In genomic region chr7:150377116-150377979, GRCh38 we compare ENCODE assay signal across 12 cellular contexts. TPM values are rescaled to one million over a fixed set of nuclear protein-coding genes. Genes with fewer than 3 reads are reported as not detected.
DNase-seq lines count a peak whose midpoint lies in the region; ATAC-seq and TF ChIP-seq lines count a peak whose summit lies in the region.
"Had no signal": no experiment of that assay in that cellular context is flagged by ENCODE, and none has a peak within 500 bp of the region (broad histone marks: within the 10 kb centered on the region; RNA-seq: fewer than 3 reads in every experiment).

No MANE protein-coding gene starts in this region.

- 36 to 47% (median 45%) methylated on average over 6 of the region's 6 CpGs for WGBS in spleen, 5 donors

- H3K4me3 Mint-ChIP-seq in T-helper 1 cell treated with Interleukin-12 subunit alpha and Interleukin-12 subunit beta and Interleukin-4 antibody, amounts not matched to agents 30 μg/mL and 1 μg/mL, for 36 hours, result peak overlapping the region; percentile 80

- H3K4me1 Mint-ChIP-seq in T-helper 1 cell treated with Interleukin-12 subunit alpha and Interleukin-12 subunit beta and Interleukin-4 antibody, amounts not matched to agents 30 μg/mL and 1 μg/mL, for 36 hours (ENCODE audit: low read depth), result peaks cover 39% of the 10 kb centered on the region

- H3K4me1 ChIP-seq in OCI-LY1 (ENCODE audit: insufficient read depth, low read length, severe bottlenecking), result peaks cover 64% of the 10 kb centered on the region
- peaks cover 45% of the 10 kb centered on the region for H3K4me1 ChIP-seq in iPS-18a (ENCODE audit: control insufficient read depth, low read depth, low read length)
- peaks cover 21 to 92% (median 64%) of the 10 kb centered on the region in 6 donors for H3K4me1 ChIP-seq in spleen

- intact Hi-C loops in spleen (cut with DNase I; ENCODE audit: low total_unique reads), result no loop called here

- H3K27ac ChIP-seq in OCI-LY1 (ENCODE audit: low read depth, low read length, poor library complexity, severe bottlenecking), result peak overlapping the region; percentile 73
- H3K27ac ChIP-seq in iPS-18a (ENCODE audit: low read length), result no peak overlapping the region
- H3K27ac ChIP-seq in spleen, result peak overlapping the region; percentile 51 to 97 (median 93)
- H3K27ac ChIP-seq: SK-N-MC had no signal

- H2AFZ ChIP-seq in OCI-LY1 (ENCODE audit: low read length), result no peak overlapping the region

- ATAC-seq in SK-N-SH treated with all-trans-retinoic acid at 6 μM for 48 hours, result no peak
- no peak for ATAC-seq in GM19035 (IDR thresholded peaks at IDR 0.05; ENCODE audit: unreplicated experiment)
- ATAC-seq in GM21786 (IDR thresholded peaks at IDR 0.05; ENCODE audit: unreplicated experiment), result no peak
- ATAC-seq: stimulated activated naive CD8-positive, alpha-beta T cell treated with anti-CD3 and anti-CD28 coated beads, Interleukin-15, Interleukin-2, amounts not matched to agents 100 U/mL and 50 U/mL, for 24 hours had no signal

- no peaks in the 10 kb centered on the region for H3K27me3 Mint-ChIP-seq in T-helper 1 cell treated with Interleukin-12 subunit alpha and Interleukin-12 subunit beta and Interleukin-4 antibody, amounts not matched to agents 30 μg/mL and 1 μg/mL, for 36 hours (ENCODE audit: low read depth)

- H3K36me3 Mint-ChIP-seq in T-helper 1 cell treated with Interleukin-12 subunit alpha and Interleukin-12 subunit beta and Interleukin-4 antibody, amounts not matched to agents 30 μg/mL and 1 μg/mL, for 36 hours (ENCODE audit: low read depth), result peaks cover 17% of the 10 kb centered on the region

- DNase-seq in T-helper 1 cell, result no peak
- DNase-seq in spleen, result no peak

- no peak overlapping the region for H3K4me3 ChIP-seq in OCI-LY1 (ENCODE audit: low read depth, low read length, poor library complexity, severe bottlenecking)
- H3K4me3 ChIP-seq in iPS-18a (ENCODE audit: low read length), result peak overlapping the region; percentile 79
- H3K4me3 ChIP-seq in spleen, result no peak overlapping the region

- H3K27me3 ChIP-seq in OCI-LY1 (ENCODE audit: insufficient read depth, low read length), result no peaks in the 10 kb centered on the region
- no peaks in the 10 kb centered on the region for H3K27me3 ChIP-seq in iPS-18a (ENCODE audit: control insufficient read depth, insufficient read depth, low read length)
- H3K27me3 ChIP-seq in spleen (replicated peaks in 1 of 7), result no peaks in the 10 kb centered on the region

- H3K36me3 ChIP-seq in OCI-LY1 (ENCODE audit: insufficient read depth, low read length) (peaks cover 23% of the 10 kb centered on the region), iPS-18a (ENCODE audit: control insufficient read depth, low read depth, low read length) (peaks cover 21% of the 10 kb centered on the region), spleen (peaks cover 0 to 26% (median 19%) of the 10 kb centered on the region in 6 donors)

- no peaks in the 10 kb centered on the region for H4K20me1 ChIP-seq in OCI-LY1 (ENCODE audit: insufficient read depth, low read length)

- no peaks in the 10 kb centered on the region for H3K79me2 ChIP-seq in OCI-LY1 (ENCODE audit: insufficient read depth, low read length)

- H3F3A ChIP-seq in OCI-LY1 (ENCODE audit: insufficient read depth, low read length), result 0 out of 2 replicates have a peak, but pooled peaks cover 5% of the 10 kb centered on the region

- H3K9ac ChIP-seq in OCI-LY1 (ENCODE audit: low read length), result no peak overlapping the region
- peak overlapping the region; percentile 94 for H3K9ac ChIP-seq in iPS-18a (ENCODE audit: low read length)

- no peaks in the 10 kb centered on the region for H3K9me2 ChIP-seq in OCI-LY1 (ENCODE audit: low read depth, low read length)

- TF ChIP-seq POLR2A in spleen (IDR thresholded peaks at IDR 0.05), result no peak

- no peak for TF ChIP-seq CTCF in OCI-LY1 (IDR thresholded peaks at IDR 0.05; ENCODE audit: low read length)
- no peak for TF ChIP-seq CTCF in spleen (IDR thresholded peaks at IDR 0.05 in 8 of 11, conservative IDR thresholded peaks at IDR 0.05 in 3 of 11)

- H3K9me3 Mint-ChIP-seq in T-helper 1 cell treated with Interleukin-12 subunit alpha and Interleukin-12 subunit beta and Interleukin-4 antibody, amounts not matched to agents 30 μg/mL and 1 μg/mL, for 36 hours, result no peaks in the 10 kb centered on the region

- H3K27ac Mint-ChIP-seq in T-helper 1 cell treated with Interleukin-12 subunit alpha and Interleukin-12 subunit beta and Interleukin-4 antibody, amounts not matched to agents 30 μg/mL and 1 μg/mL, for 36 hours, result peak overlapping the region; percentile 63

- peak overlapping the region; percentile 77; the same call in 1 of the 2 replicates for H3K4me2 ChIP-seq in OCI-LY1 (ENCODE audit: low read length)

- no peaks in the 10 kb centered on the region for H3K9me3 ChIP-seq in OCI-LY1 (ENCODE audit: low read length)
- no peaks in the 10 kb centered on the region for H3K9me3 ChIP-seq in iPS-18a (ENCODE audit: control insufficient read depth, low read depth, low read length)
- no peaks in the 10 kb centered on the region for H3K9me3 ChIP-seq in spleen

TF ChIP-seq in SK-N-SH treated with all-trans-retinoic acid at 6 μM for 48 hours, 23 proteins besides CTCF, POLR2A, EP300 and RAD21:
- TF ChIP-seq CREB5 (CRISPR knock-in tag; IDR thresholded peaks at IDR 0.05; ENCODE audit: low read depth) (no peak), ARNTL (CRISPR knock-in tag; IDR thresholded peaks at IDR 0.05; ENCODE audit: borderline replicate concordance, low read depth) (no peak), SNAI2 (CRISPR knock-in tag; IDR thresholded peaks at IDR 0.05) (no peak), POU6F1 (CRISPR knock-in tag; IDR thresholded peaks at IDR 0.05; ENCODE audit: borderline replicate concordance, low read depth) (no peak), RARB (CRISPR knock-in tag; IDR thresholded peaks at IDR 0.05) (no peak)
TF ChIP-seq in SK-N-SH treated with all-trans-retinoic acid at 6 μM for 48 hours: peak in this region for 0.

RNA-seq across cellular contexts. Expression of gene ZNF775, which starts 1.8 kb away (rescaled TPM):
- total RNA-seq in spleen, result 1 to 10 TPM; 2.2 to 5.7 (median 4.5) TPM
- polyA plus RNA-seq in spleen, result 1 to 10 TPM; 2.0 to 2.9 (median 2.6) TPM

RNA-seq across cellular contexts. Expression of gene REPIN1, which starts 8.7 kb away (rescaled TPM):
- total RNA-seq in spleen, result 100 to 1,000 TPM in 6 of 7 donors, 10 to 100 TPM in 1; 99.3 to 126 (median 114) TPM
- polyA plus RNA-seq in spleen, result 10 to 100 TPM; 47.9 to 75.7 (median 55.0) TPM

RNA-seq across cellular contexts. Expression of gene RARRES2, which starts 35.9 kb away (rescaled TPM):
- total RNA-seq in spleen, result 100 to 1,000 TPM in 3 of 7 donors, 10 to 100 TPM in 4; 39.7 to 117 (median 83.6) TPM
- polyA plus RNA-seq in spleen, result 100 to 1,000 TPM; 165 to 292 (median 176) TPM
- total RNA-seq: HT1080, mononuclear cell had no signal

RNA-seq across cellular contexts. Expression of gene ACTR3C, which starts 54.0 kb away (rescaled TPM):
- total RNA-seq in spleen, result 10 to 100 TPM in 4 of 7 donors, 1 to 10 TPM in 3; 6.6 to 18.6 (median 10.8) TPM
- polyA plus RNA-seq in spleen, result 1 to 10 TPM in 2 of 3 donors, under 1 TPM in 1; 0.78 to 2.6 (median 1.6) TPM
- total RNA-seq: HT1080 had no signal

RNA-seq across cellular contexts. Expression of gene LRRC61, which starts 54.2 kb away (rescaled TPM):
- 10 to 100 TPM in 5 of 7 donors, 1 to 10 TPM in 2; 7.4 to 21.7 (median 14.3) TPM for total RNA-seq in spleen
- polyA plus RNA-seq in spleen, result 10 to 100 TPM in 1 of 3 donors, 1 to 10 TPM in 2; 4.2 to 12.0 (median 7.3) TPM
- total RNA-seq: HT1080 had no signal
